Comparison of ENCODE assay signal across 9 cellular contexts in genomic region chr4:675980-676870, GRCh38. TPM values are rescaled to one million over a fixed set of nuclear protein-coding genes. Genes with fewer than 3 reads are reported as not detected.
DNase-seq lines count a peak whose midpoint lies in the region; ATAC-seq and TF ChIP-seq lines count a peak whose summit lies in the region.
"Had no signal": no experiment of that assay in that cellular context is flagged by ENCODE, and none has a peak within 500 bp of the region (broad histone marks: within the 10 kb centered on the region; RNA-seq: fewer than 3 reads in every experiment).

No MANE protein-coding gene starts in this region.

- no peaks in the 10 kb centered on the region for H3K9me3 Mint-ChIP-seq in naive B cell

- ATAC-seq in GM21526 (IDR thresholded peaks at IDR 0.05; ENCODE audit: low FRiP score, unreplicated experiment) = peak; percentile 29
- ATAC-seq in naive B cell (ENCODE audit: low read depth in 2 of 2) = peak in 1 of 2 donors; percentile 9
- no peak for ATAC-seq in HG03135 (IDR thresholded peaks at IDR 0.05; ENCODE audit: unreplicated experiment)
- no peak for ATAC-seq in GM18873 (IDR thresholded peaks at IDR 0.05; ENCODE audit: low FRiP score, unreplicated experiment)

- H3K27ac ChIP-seq in PC-9 = no peak overlapping the region

- H3K27ac Mint-ChIP-seq in naive B cell = peak overlapping the region in 5 of 6 donors; percentile 28 to 88 (median 57)

- DNase-seq in GM12865 (ENCODE audit: low read depth) = peak; percentile 82
- peak in 1 of 2 experiments; percentile 33 for DNase-seq in PC-9
- DNase-seq in naive B cell = no peak
- no peak for DNase-seq in NCI-H1105 treated with DMSO at 0.1 percent for 48 hours (lab: John Stamatoyannopoulos, UW)
- no peak for DNase-seq in NCI-H510A (lab: John Stamatoyannopoulos, UW)
- DNase-seq: activated naive CD4-positive, alpha-beta T cell had no signal

- intact Hi-C loops in PC-9 (cut with micrococcal nuclease; ENCODE audit: unreplicated experiment) = no loop called here

- H3F3A ChIP-seq in PC-9 (ENCODE audit: insufficient read depth, low read depth) = 0 out of 2 replicates have a peak, but pooled peaks cover 3% of the 10 kb centered on the region

- H3K79me2 ChIP-seq in PC-9 (ENCODE audit: low read depth) = peaks cover 26% of the 10 kb centered on the region

- peak overlapping the region in 6 of 8 donors; percentile 56 to 95 (median 88) for H3K4me3 Mint-ChIP-seq in naive B cell

- peaks cover 14 to 18% (median 17%) of the 10 kb centered on the region in 3 donors for H3K4me1 Mint-ChIP-seq in naive B cell

- H3K36me3 Mint-ChIP-seq in naive B cell = no peaks in the 10 kb centered on the region

- H3K9me3 ChIP-seq in PC-9 (ENCODE audit: insufficient read depth, low read depth) = no peaks in the 10 kb centered on the region

- no peak overlapping the region for H2AFZ ChIP-seq in PC-9

- peak overlapping the region; percentile 96 for H3K4me2 ChIP-seq in PC-9

- H3K4me3 ChIP-seq in GM12865 (ENCODE audit: low read depth, low read length) = peak overlapping the region; percentile 88
- no peak overlapping the region; the same call in 1 of the 2 replicates for H3K4me3 ChIP-seq in PC-9

- peaks cover 5% of the 10 kb centered on the region; the same call in 1 of the 2 replicates for H3K36me3 ChIP-seq in PC-9 (ENCODE audit: low read depth)

- no TSS peak for BruUV-seq in PC-9 (replicated peaks; lab: Mats Ljungman, UMichigan)

- H3K27me3 ChIP-seq in PC-9 (ENCODE audit: insufficient read depth, low read depth) = no peaks in the 10 kb centered on the region

- H3K27me3 Mint-ChIP-seq in naive B cell = peaks cover 0 to 8% (median 0%) of the 10 kb centered on the region in 3 donors

- H3K9me2 ChIP-seq in PC-9 (ENCODE audit: insufficient read depth) = no peaks in the 10 kb centered on the region

- H4K20me1 ChIP-seq in PC-9 (ENCODE audit: insufficient read depth) = no peaks in the 10 kb centered on the region

- peaks cover 14% of the 10 kb centered on the region for H3K4me1 ChIP-seq in PC-9 (replicated peaks; ENCODE audit: insufficient read depth)

- CTCF ChIA-PET in PC-9 (lab: Charles Lee) = no interaction called here

- TF ChIP-seq CTCF in GM12865 (IDR thresholded peaks at IDR 0.05; ENCODE audit: insufficient read depth, low read depth, low read length, missing control alignments) = no peak
- TF ChIP-seq CTCF in PC-9 (conservative IDR thresholded peaks at IDR 0.05) = no peak

- POLR2A ChIA-PET in PC-9 (lab: Charles Lee; ENCODE audit: unreplicated experiment) = no interaction called here

RNA-seq across cellular contexts. Expression of gene MYL5, which starts 1.9 kb away (rescaled TPM):
- 29.8 and 47.6 TPM in 2 replicates for total RNA-seq in PC-9 (2021)
- polyA plus RNA-seq in naive B cell (ENCODE audit: low read depth in 6 of 6) = 10 to 100 TPM in 5 of 6 donors, 1 to 10 TPM in 1; 7.3 to 13.4 (median 11.8) TPM

RNA-seq across cellular contexts. Expression of gene ATP5ME, which starts 2.1 kb away (rescaled TPM):
- 334 and 417 TPM in 2 replicates for total RNA-seq in PC-9 (2021)
- 100 to 1,000 TPM; 320 to 459 (median 358) TPM for polyA plus RNA-seq in naive B cell (ENCODE audit: low read depth in 6 of 6)

RNA-seq across cellular contexts. Expression of gene SLC49A3, which starts 12.7 kb away (rescaled TPM):
- total RNA-seq in PC-9 (2021) = 8.1 and 10.7 TPM in 2 replicates
- polyA plus RNA-seq in naive B cell (ENCODE audit: low read depth in 6 of 6) = under 1 TPM in 3 of 6 donors, not detected in 3; 0.22 to 0.54 (median 0.43) TPM

RNA-seq across cellular contexts. Expression of gene PCGF3, which starts 29.4 kb away (rescaled TPM):
- total RNA-seq in PC-9 (2021) = 60.5 and 60.8 TPM in 2 replicates
- polyA plus RNA-seq in naive B cell (ENCODE audit: low read depth in 6 of 6) = 1 to 10 TPM; 5.6 to 9.5 (median 7.1) TPM

RNA-seq across cellular contexts. Expression of gene PDE6B, which starts 50.9 kb away (rescaled TPM):
- total RNA-seq in PC-9 (2021) = 5.9 and 8.2 TPM in 2 replicates
- 10 to 100 TPM; 24.3 to 39.4 (median 30.0) TPM for polyA plus RNA-seq in naive B cell (ENCODE audit: low read depth in 6 of 6)
